In genomic region chr7:17300012-17300411, GRCh38 we compare ENCODE assay signal across 8 cellular contexts. TPM values are rescaled to one million over a fixed set of nuclear protein-coding genes. Genes with fewer than 3 reads are reported as not detected.
DNase-seq lines count a peak whose midpoint lies in the region; ATAC-seq and TF ChIP-seq lines count a peak whose summit lies in the region.

No MANE protein-coding gene starts in this region.

- H3K4me2 ChIP-seq in parathyroid adenoma (ENCODE audit: low read length) = peak overlapping the region; percentile 79

- H3K27ac ChIP-seq in SJSA1 = no peak overlapping the region
- peak overlapping the region; percentile 96 to 99 (median 98) for H3K27ac ChIP-seq in esophagus squamous epithelium
- H3K27ac ChIP-seq in parathyroid adenoma = peak overlapping the region; percentile 90

- intact Hi-C loops in esophagus squamous epithelium (cut with DNase I) = loop anchor here (10.0 kb wide), 1 partner anchor 315 kb away; no protein-coding TSS in a partner anchor

- peak overlapping the region; percentile 95 for H2AFZ ChIP-seq in parathyroid adenoma

- H3K36me3 ChIP-seq in SJSA1 = peaks cover 7% of the 10 kb centered on the region
- no peaks in the 10 kb centered on the region for H3K36me3 ChIP-seq in esophagus squamous epithelium
- no peaks in the 10 kb centered on the region for H3K36me3 ChIP-seq in parathyroid adenoma (ENCODE audit: control insufficient read depth, insufficient read depth, low read length)

- H3K4me1 ChIP-seq in SJSA1 (replicated peaks) (peaks cover 27% of the 10 kb centered on the region), esophagus squamous epithelium (peaks cover 5 to 51% (median 18%) of the 10 kb centered on the region in 3 donors), parathyroid adenoma (peaks cover 3% of the 10 kb centered on the region)

- TF ChIP-seq POLR2A in esophagus squamous epithelium (IDR thresholded peaks at IDR 0.05) = no peak

- H3K27me3 ChIP-seq in SJSA1 (replicated peaks) (no peaks in the 10 kb centered on the region), esophagus squamous epithelium (no peaks in the 10 kb centered on the region), parathyroid adenoma (ENCODE audit: control insufficient read depth, insufficient read depth, low read length) (no peaks in the 10 kb centered on the region)

- H3K9me3 ChIP-seq in SJSA1 (replicated peaks) = no peaks in the 10 kb centered on the region
- H3K9me3 ChIP-seq in esophagus squamous epithelium = no peaks in the 10 kb centered on the region
- peaks cover 9% of the 10 kb centered on the region for H3K9me3 ChIP-seq in parathyroid adenoma (ENCODE audit: control insufficient read depth, low read length)

- no peak overlapping the region for H3K9ac ChIP-seq in parathyroid adenoma

- ATAC-seq in GM19395 (IDR thresholded peaks at IDR 0.05; ENCODE audit: unreplicated experiment) = no peak

- no peaks in the 10 kb centered on the region for H3K79me2 ChIP-seq in parathyroid adenoma

- DNase-seq in ELR (ENCODE audit: low read depth) (peak; percentile 32), SJSA1 (ENCODE audit: low read depth in 1 of 2, low spot score in 2 of 2) (peak in 1 of 2 experiments; percentile 13), esophagus squamous epithelium (lab: John Stamatoyannopoulos, UW) (no peak), NCI-H1436 treated with DMSO at 0.1 percent for 48 hours (lab: John Stamatoyannopoulos, UW) (no peak), SHP77 (lab: John Stamatoyannopoulos, UW) (no peak)
- DNase-seq in NK-92 treated with Interleukin-12 subunit alpha and Interleukin-12 subunit beta, amount 100 ng/mL, for 24 hours (lab: John Stamatoyannopoulos, UW) = no peak

- WGBS in esophagus squamous epithelium, 2 donors = 0 to 1% methylated on average over 5 of the region's 5 CpGs

- H3K4me3 ChIP-seq in SJSA1 = peak overlapping the region; percentile 91
- peak overlapping the region; percentile 74 to 100 (median 90) for H3K4me3 ChIP-seq in esophagus squamous epithelium
- H3K4me3 ChIP-seq in parathyroid adenoma (ENCODE audit: low read depth, low read length) = peak overlapping the region; percentile 72

- TF ChIP-seq CTCF in esophagus squamous epithelium (IDR thresholded peaks at IDR 0.05) (no peak), parathyroid adenoma (IDR thresholded peaks at IDR 0.05) (no peak)

RNA-seq across cellular contexts. Expression of gene AHR, which starts 1.6 kb away (rescaled TPM):
- 57.0 and 64.1 TPM in 2 replicates for total RNA-seq in SJSA1 (2014; rRNA removed; shearing (Covaris generic))
- total RNA-seq in esophagus squamous epithelium = 10 to 100 TPM; 29.8 to 89.5 (median 57.5) TPM
